21 cellular contexts compared by ENCODE assay signal in the genomic region with DNA sequence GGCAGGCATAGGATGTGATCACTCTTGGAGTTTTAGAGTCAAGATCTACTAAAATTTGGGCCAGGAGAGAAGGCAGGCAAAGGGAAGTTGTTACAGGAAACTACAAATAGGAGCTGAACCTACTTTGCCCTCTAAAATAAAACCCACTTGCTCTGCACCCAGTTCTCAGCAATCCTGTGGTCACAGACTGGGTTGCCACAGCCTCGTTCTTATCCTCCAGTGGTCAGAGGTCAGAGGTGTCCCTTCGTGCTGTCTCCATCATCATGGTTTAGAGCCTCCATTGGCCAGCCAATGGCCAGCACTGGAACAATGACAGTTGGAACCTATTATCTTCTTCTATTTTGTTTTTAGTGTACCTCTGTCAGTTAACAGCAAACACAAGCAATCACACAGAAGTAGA.
"Had no signal": no experiment of that assay in that cellular context is flagged by ENCODE, and none has a peak within 500 bp of the region (broad histone marks: within the 10 kb centered on the region; RNA-seq: fewer than 3 reads in every experiment).

No MANE protein-coding gene starts in this region.

- H3K4me1 ChIP-seq: left lung, sigmoid colon, testis, vagina had no signal

- ATAC-seq: activated T-helper 17 cell treated with anti-CD3 and anti-CD28 coated beads, Interleukin-2, amount 50 U/mL, for 72 hours; left lung; naive thymus-derived CD4-positive, alpha-beta T cell had no signal

- H3K36me3 ChIP-seq: left lung, sigmoid colon, vagina, WERI-Rb-1 had no signal

- FAIRE-seq: endometrium, TTC549 had no signal

- H3K27ac ChIP-seq: left lung, sigmoid colon, testis, vagina, WERI-Rb-1 had no signal

- H3K9me3 Mint-ChIP-seq: dendritic cell treated with granulocyte-macrophage colony-stimulating factor and Interleukin-4, amounts not matched to agents 40 ng/mL and 50 ng/mL, for 4 days had no signal

- H3K27ac Mint-ChIP-seq: activated T-helper 17 cell treated with anti-CD3 and anti-CD28 coated beads, Interleukin-2, amount 50 U/mL, for 72 hours; dendritic cell treated with granulocyte-macrophage colony-stimulating factor and Interleukin-4, amounts not matched to agents 40 ng/mL and 50 ng/mL, for 4 days had no signal

- H3K27me3 ChIP-seq: left lung, sigmoid colon, testis, vagina had no signal

- H3K4me1 Mint-ChIP-seq: activated T-helper 17 cell treated with anti-CD3 and anti-CD28 coated beads, Interleukin-2, amount 50 U/mL, for 72 hours; naive thymus-derived CD4-positive, alpha-beta T cell had no signal

- H3K4me3 Mint-ChIP-seq: activated T-helper 17 cell treated with anti-CD3 and anti-CD28 coated beads, Interleukin-2, amount 50 U/mL, for 72 hours; brain; dendritic cell treated with granulocyte-macrophage colony-stimulating factor and Interleukin-4, amounts not matched to agents 40 ng/mL and 50 ng/mL, for 4 days; naive thymus-derived CD4-positive, alpha-beta T cell; neural crest cell had no signal

- H3K9me3 ChIP-seq: testis, vagina had no signal

- H3K4me3 ChIP-seq: left lung, lung, sigmoid colon, testis, vagina had no signal

- H3K27me3 Mint-ChIP-seq: brain had no signal

- DNase-seq: activated CD4-positive, alpha-beta T cell treated with anti-CD3 and anti-CD28 coated beads for 1 hour; activated naive CD4-positive, alpha-beta T cell; activated T-cell treated with anti-CD3 and anti-CD28 coated beads, Interleukin-2, amount 50 U/mL, for 1 hour; anterior cingulate cortex; effector CD4-positive, alpha-beta T cell; left lung; naive thymus-derived CD4-positive, alpha-beta T cell; sigmoid colon; stimulated activated CD4-positive, alpha-beta T cell treated with anti-CD3 and anti-CD28 coated beads, Interleukin-4, amount 100 ng/mL, for 1 hour; stimulated activated naive CD4-positive, alpha-beta T cell; testis; trophoblast cell; WERI-Rb-1 had no signal
